In the genomic region with DNA sequence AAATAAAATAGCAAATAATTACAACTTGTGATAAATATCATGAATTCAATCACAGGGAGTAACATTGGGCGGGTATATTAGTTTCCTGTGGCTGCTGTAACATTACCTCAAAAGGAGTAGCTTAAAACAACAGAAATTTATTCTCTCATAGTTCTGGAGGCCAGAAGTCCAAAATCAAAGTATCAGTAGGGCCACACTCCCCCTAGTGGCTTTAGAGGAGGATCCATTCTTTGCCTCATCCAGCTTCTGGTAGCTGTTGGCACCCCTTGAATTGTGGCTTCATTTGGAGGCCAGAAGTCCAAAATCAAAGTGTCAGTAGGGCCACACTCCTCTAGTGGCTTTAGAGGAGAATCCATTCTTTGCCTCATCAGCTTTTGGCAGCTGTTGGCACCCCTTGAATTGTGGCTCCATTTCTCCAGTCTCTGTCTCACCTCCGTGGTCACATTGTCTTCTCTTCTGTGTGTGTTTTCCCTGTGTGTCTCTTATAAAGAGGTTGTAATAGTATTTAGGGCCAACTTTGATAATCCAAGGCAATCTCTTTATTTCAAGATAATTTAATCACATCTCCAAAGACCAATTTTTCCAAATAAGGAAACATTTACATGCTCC, we compare ENCODE assay signal across 8 cellular contexts. TPM values are rescaled to one million over a fixed set of nuclear protein-coding genes. Genes with fewer than 3 reads are reported as not detected.
DNase-seq lines count a peak whose midpoint lies in the region; ATAC-seq and FAIRE-seq lines count a peak whose summit lies in the region.

No MANE protein-coding gene starts in this region.

- DNase-seq in NCI-H2081 (lab: John Stamatoyannopoulos, UW) (peak; percentile 13 to 31), NCI-H2081 treated with DMSO at 0.1 percent for 48 hours (lab: John Stamatoyannopoulos, UW) (no peak), HTR-8/SVneo (ENCODE audit: insufficient read length, low spot score) (no peak), astrocyte of the hippocampus (ENCODE audit: low read depth, low spot score) (peak; percentile 29), lung microvascular endothelial cell (ENCODE audit: low read depth in 2 of 2) (peak; percentile 61 to 67), NCI-H1105 (lab: John Stamatoyannopoulos, UW) (no peak)

- ATAC-seq in GM21360 (IDR thresholded peaks at IDR 0.05; ENCODE audit: unreplicated experiment), result no peak
- no peak for ATAC-seq in HG03159 (IDR thresholded peaks at IDR 0.05; ENCODE audit: unreplicated experiment)

- FAIRE-seq in HTR-8/SVneo (lab: Jason Lieb, UNC), result peak; percentile 38

RNA-seq across cellular contexts. Expression of gene CFAP20DC, which starts 3.1 kb away (rescaled TPM):
- total RNA-seq in lung microvascular endothelial cell, result 0.40 and 0.65 TPM in 2 replicates

Comparison
In these comparisons a context has a peak if more than half of its experiments do, and no peak if none do; other contexts are left out.
1. DNase-seq: peak in NCI-H2081 (2 of 2), astrocyte of the hippocampus (single experiment) and lung microvascular endothelial cell (2 of 2); none in NCI-H2081 treated with DMSO at 0.1 percent for 48 hours (single experiment), HTR-8/SVneo (single experiment) and NCI-H1105 (single experiment).